In genomic region chr4:20149143-20149542, GRCh38 we compare ENCODE assay signal across 2 cellular contexts.
DNase-seq lines count a peak whose midpoint lies in the region; ATAC-seq, FAIRE-seq and TF ChIP-seq lines count a peak whose summit lies in the region.
"Not testable (repeated sequence)": the region's sequence is repeated elsewhere in the genome, so short reads cannot be mapped to it uniquely, and the experiment has no call there.

No MANE protein-coding gene starts in this region.

- POLR2A ChIA-PET in WTC11 (lab: Charles Lee) = not testable (repeated sequence)

- not testable (repeated sequence) for H3K27me3 Mint-ChIP-seq in WTC11 (ENCODE audit: low read depth)

- peaks cover 21% of the 10 kb centered on the region for H3K9me3 Mint-ChIP-seq in WTC11

- ATAC-seq in WTC11 = not testable (repeated sequence)

- not testable (repeated sequence) for H3K4me1 Mint-ChIP-seq in WTC11

- H3K27ac Mint-ChIP-seq in WTC11 = not testable (repeated sequence)

- DNase-seq in WTC11 (ENCODE audit: low spot score); frontal cortex (ENCODE audit: low spot score in 2 of 2): not testable (repeated sequence)

- TF ChIP-seq CTCF in WTC11 (IDR thresholded peaks at IDR 0.05) = not testable (repeated sequence)

- H3K4me3 Mint-ChIP-seq in WTC11 = not testable (repeated sequence)

- not testable (repeated sequence) for H3K36me3 Mint-ChIP-seq in WTC11

- CTCF ChIA-PET in WTC11 (lab: Charles Lee) = not testable (repeated sequence)

- FAIRE-seq in frontal cortex (lab: Jason Lieb, UNC) = peak; percentile 49

TF ChIP-seq in WTC11, 78 proteins besides CTCF, POLR2A, EP300 and RAD21:
- peak; percentile 91 for TF ChIP-seq HMGA2 (CRISPR knock-in tag; IDR thresholded peaks at IDR 0.05)
